In the genomic region with DNA sequence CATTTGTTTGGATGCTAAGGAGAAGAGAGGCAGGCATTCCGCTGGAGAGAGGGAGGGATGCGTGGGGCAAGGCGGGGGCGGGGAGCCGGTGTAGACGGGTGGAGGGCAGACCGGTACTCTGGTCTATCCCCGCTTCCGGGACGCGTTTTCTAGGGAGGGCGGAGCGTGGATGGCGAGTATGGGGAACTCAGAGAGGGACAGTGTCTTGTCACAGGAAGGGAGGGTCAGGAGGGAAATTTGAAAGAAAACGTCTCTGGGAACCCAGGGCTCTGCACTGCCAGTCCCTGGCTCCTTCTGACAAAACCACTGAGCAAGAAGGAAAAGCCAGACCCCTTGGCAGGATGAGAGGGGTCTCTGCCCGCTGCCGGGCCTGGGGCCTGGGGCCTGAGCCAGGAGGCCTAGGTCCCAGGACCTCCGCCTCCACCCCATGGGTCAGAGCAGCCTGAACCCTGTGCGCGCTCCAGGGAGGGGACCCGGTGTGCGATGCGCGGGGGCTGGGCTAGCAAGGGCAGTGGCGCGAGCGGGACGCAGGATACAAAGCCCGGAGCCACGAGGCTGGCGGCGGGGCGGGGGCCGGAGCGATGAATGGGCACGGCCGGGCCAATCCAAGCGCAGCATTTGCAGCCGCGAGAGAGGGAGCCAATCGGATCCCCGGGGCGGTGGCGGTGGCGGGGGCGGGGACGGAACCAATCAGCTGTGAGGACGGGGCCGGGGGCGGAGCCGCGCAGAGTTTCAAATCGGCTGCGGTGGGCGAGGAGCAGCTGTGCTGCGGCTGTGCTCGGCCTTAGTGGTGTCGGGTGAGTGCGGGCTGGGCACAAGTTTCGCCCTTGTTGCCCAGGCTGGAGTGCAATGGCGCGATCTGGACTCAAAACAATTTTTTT, we compare ENCODE assay signal across 8 cellular contexts. TPM values are rescaled to one million over a fixed set of nuclear protein-coding genes. Genes with fewer than 3 reads are reported as not detected.
DNase-seq lines count a peak whose midpoint lies in the region; ATAC-seq lines count a peak whose summit lies in the region.

A gene with protein sequence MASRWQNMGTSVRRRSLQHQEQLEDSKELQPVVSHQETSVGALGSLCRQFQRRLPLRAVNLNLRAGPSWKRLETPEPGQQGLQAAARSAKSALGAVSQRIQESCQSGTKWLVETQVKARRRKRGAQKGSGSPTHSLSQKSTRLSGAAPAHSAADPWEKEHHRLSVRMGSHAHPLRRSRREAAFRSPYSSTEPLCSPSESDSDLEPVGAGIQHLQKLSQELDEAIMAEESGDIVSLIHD (plus strand): TSS at position 764 of the 881 bp plus-strand sequence. CDS start 656 bp downstream, outside the sequence.

- peak within 1 kb of the TSS; percentile 86 for H4K8ac ChIP-seq in mesenchymal stem cell (ENCODE audit: low read length)

- H3K27me3 ChIP-seq in BLaER1 treated with 17β-estradiol and CSF1 and Interleukin-3, amounts not matched to agents 10 nM and 100 nM = no peaks in the 10 kb centered on the region
- H3K27me3 ChIP-seq in mesenchymal stem cell (ENCODE audit: control insufficient read depth in 1 of 2, insufficient read depth in 1 of 2, low read length in 2 of 2) = peaks cover 4 to 8% of the 10 kb centered on the region in 2 experiments

- peak within 1 kb of the TSS; percentile 27 to 99 (median 94); a peak in 21 of 22 replicates for H3K27ac ChIP-seq in BLaER1 treated with 17β-estradiol and CSF1 and Interleukin-3, amounts not matched to agents 10 nM and 100 nM
- peak within 1 kb of the TSS; percentile 87 for H3K27ac ChIP-seq in mesenchymal stem cell (ENCODE audit: low read length, poor library complexity, severe bottlenecking)

- H3K4ac ChIP-seq in mesenchymal stem cell (ENCODE audit: low read depth in 1 of 2, low read length in 2 of 2) = peak within 1 kb of the TSS in 1 of 2 experiments; percentile 84

- H3K18ac ChIP-seq in mesenchymal stem cell (ENCODE audit: low read depth in 1 of 2, low read length in 2 of 2) = peak within 1 kb of the TSS; percentile 58 to 87

- no peaks in the 10 kb centered on the region for H3K9me3 Mint-ChIP-seq in effector memory CD8-positive, alpha-beta T cell

- no peak within 1 kb of the TSS for H2AK5ac ChIP-seq in mesenchymal stem cell (ENCODE audit: low read length, severe bottlenecking)

- no peak within 1 kb of the TSS for H4K91ac ChIP-seq in mesenchymal stem cell (ENCODE audit: low read length)

- 1% methylated on average over 60 of the region's 62 CpGs for WGBS in mesenchymal stem cell

- H3K36me3 ChIP-seq in BLaER1 treated with 17β-estradiol and CSF1 and Interleukin-3, amounts not matched to agents 10 nM and 100 nM = peaks cover 0 to 39% (median 35%) of the 10 kb centered on the region in 11 experiments; a peak in 18 of 22 replicates
- peaks cover 0 to 10% of the 10 kb centered on the region in 2 experiments for H3K36me3 ChIP-seq in mesenchymal stem cell (ENCODE audit: control insufficient read depth in 1 of 2, insufficient read depth in 2 of 2, low read depth in 1 of 2, low read length in 2 of 2)

- peaks cover 15% of the 10 kb centered on the region for H3K36me3 Mint-ChIP-seq in effector memory CD8-positive, alpha-beta T cell (ENCODE audit: insufficient read depth)

- H3K14ac ChIP-seq in mesenchymal stem cell (ENCODE audit: low read length in 2 of 2) = no peak within 1 kb of the TSS

- H2BK15ac ChIP-seq in mesenchymal stem cell (ENCODE audit: low read depth, poor library complexity, severe bottlenecking) = peak within 1 kb of the TSS; percentile 57

- H3K27ac Mint-ChIP-seq in effector memory CD8-positive, alpha-beta T cell = peak within 1 kb of the TSS; percentile 76 to 79

- peak within 1 kb of the TSS; percentile 68 to 95 (median 87) for H3K9ac ChIP-seq in BLaER1 treated with 17β-estradiol and CSF1 and Interleukin-3, amounts not matched to agents 10 nM and 100 nM
- peak within 1 kb of the TSS; percentile 83 for H3K9ac ChIP-seq in mesenchymal stem cell (ENCODE audit: low read length)

- peaks cover 14 to 27% of the 10 kb centered on the region in 2 donors for H3K27me3 Mint-ChIP-seq in effector memory CD8-positive, alpha-beta T cell

- DNase-seq in NCI-H774 (lab: John Stamatoyannopoulos, UW) (peak; percentile 82), mesenchymal stem cell (peak; percentile 96)
- peak; percentile 96 for DNase-seq in activated CD8-positive, alpha-beta memory T cell treated with anti-CD3 and anti-CD28 coated beads for 24 hours
- DNase-seq in effector memory CD8-positive, alpha-beta T cell = peak; percentile 76 to 86 (median 84)
- peak; percentile 84 for DNase-seq in stimulated activated CD8-positive, alpha-beta memory T cell treated with anti-CD3 and anti-CD28 coated beads, Interleukin-12 subunit alpha, Interleukin-12 subunit beta, amount 100 ng/mL, for 1 hour (ENCODE audit: low read depth)

- H3K23ac ChIP-seq in mesenchymal stem cell (ENCODE audit: low read length in 2 of 2) = peak within 1 kb of the TSS in 1 of 2 experiments; percentile 40

- peaks cover 21% of the 10 kb centered on the region for H3K79me1 ChIP-seq in mesenchymal stem cell (replicated peaks; ENCODE audit: low read length, poor library complexity, severe bottlenecking)

- H3K4me3 ChIP-seq in BLaER1 treated with 17β-estradiol and CSF1 and Interleukin-3, amounts not matched to agents 10 nM and 100 nM = peak within 1 kb of the TSS; percentile 60 to 82 (median 68)
- H3K4me3 ChIP-seq in mesenchymal stem cell (ENCODE audit: insufficient read depth in 1 of 2, low read depth in 1 of 2, low read length in 2 of 2) = peak within 1 kb of the TSS; percentile 61 to 92

- H3K4me3 Mint-ChIP-seq in effector memory CD8-positive, alpha-beta T cell = peak within 1 kb of the TSS; percentile 88 to 89

- no peak within 1 kb of the TSS for H2BK120ac ChIP-seq in mesenchymal stem cell (ENCODE audit: low read depth, low read length)

- peak within 1 kb of the TSS; percentile 58 for H2BK5ac ChIP-seq in mesenchymal stem cell (ENCODE audit: low read depth, low read length, poor library complexity, severe bottlenecking)

- H2AFZ ChIP-seq in mesenchymal stem cell (ENCODE audit: low read depth, low read length) = peak within 1 kb of the TSS; percentile 89

- peaks cover 11 to 33% (median 23%) of the 10 kb centered on the region in 10 experiments for H3K4me1 ChIP-seq in BLaER1 treated with 17β-estradiol and CSF1 and Interleukin-3, amounts not matched to agents 10 nM and 100 nM
- peaks cover 10% of the 10 kb centered on the region for H3K4me1 ChIP-seq in mesenchymal stem cell (ENCODE audit: control insufficient read depth, insufficient read depth, low read depth, low read length)

- peaks cover 0 to 32% (median 0%) of the 10 kb centered on the region in 11 experiments; a peak in 9 of 22 replicates for H4K20me1 ChIP-seq in BLaER1 treated with 17β-estradiol and CSF1 and Interleukin-3, amounts not matched to agents 10 nM and 100 nM

- H3K4me2 ChIP-seq in BLaER1 treated with 17β-estradiol and CSF1 and Interleukin-3, amounts not matched to agents 10 nM and 100 nM = peak within 1 kb of the TSS; percentile 90 to 100 (median 96)
- H3K4me2 ChIP-seq in mesenchymal stem cell (ENCODE audit: low read length, poor library complexity, severe bottlenecking) = peak within 1 kb of the TSS; percentile 99

- peaks cover 10 to 12% of the 10 kb centered on the region in 2 donors for H3K4me1 Mint-ChIP-seq in effector memory CD8-positive, alpha-beta T cell (ENCODE audit: low read depth in 2 of 2)

- H2BK12ac ChIP-seq in mesenchymal stem cell (ENCODE audit: low read length in 2 of 2) = peak within 1 kb of the TSS in 1 of 2 experiments; percentile 29

- no peaks in the 10 kb centered on the region for H3K9me3 ChIP-seq in BLaER1 treated with 17β-estradiol and CSF1 and Interleukin-3, amounts not matched to agents 10 nM and 100 nM (replicated peaks in 1 of 11)
- no peaks in the 10 kb centered on the region for H3K9me3 ChIP-seq in mesenchymal stem cell (ENCODE audit: control insufficient read depth, low read length)

- peak; percentile 93 for ATAC-seq in GM19351 (IDR thresholded peaks at IDR 0.05; ENCODE audit: unreplicated experiment)
- ATAC-seq in HG03521 (IDR thresholded peaks at IDR 0.05; ENCODE audit: unreplicated experiment) = peak; percentile 86
- ATAC-seq in effector memory CD8-positive, alpha-beta T cell (replicated peaks) = peak; percentile 95

RNA-seq across cellular contexts. Expression of the gene that starts here (rescaled TPM):
- polyA plus RNA-seq in mesenchymal stem cell (2013, experiment 1 of 2) = 3.9 TPM
- 3.5 TPM for polyA plus RNA-seq in mesenchymal stem cell (2013, experiment 2 of 2)

Comparison
In these comparisons a context has a peak if more than half of its experiments do, and no peak if none do; other contexts are left out.
1. Peak in every context shown above with its lines: DNase-seq, ATAC-seq, H3K4me3 ChIP-seq and H3K27ac ChIP-seq.